In genomic region chr6:89058627-89059026, GRCh38 we compare ENCODE assay signal across 15 cellular contexts.
"Had no signal": no experiment of that assay in that cellular context is flagged by ENCODE, and none has a peak within 500 bp of the region (broad histone marks: within the 10 kb centered on the region; RNA-seq: fewer than 3 reads in every experiment).

No MANE protein-coding gene starts in this region.

- H3K4me1 Mint-ChIP-seq: activated naive CD4-positive, alpha-beta T cell treated with anti-CD3 and anti-CD28 coated beads, Interleukin-2, amount 50 U/mL, for 24 hours; immature natural killer cell; stimulated activated naive B cell treated with anti-CD40 and anti-IgM and Interleukin-4, amounts not matched to agents 10 μg/mL and 1 μg/mL and 100 μg/mL, for 72 hours had no signal

- H3K27ac ChIP-seq: adrenal gland, esophagus muscularis mucosa, gastroesophageal sphincter, heart left ventricle, thyroid gland had no signal

- H3K36me3 ChIP-seq: adrenal gland, esophagus muscularis mucosa, gastroesophageal sphincter, heart left ventricle, thyroid gland had no signal

- H3K4me3 Mint-ChIP-seq: activated naive CD4-positive, alpha-beta T cell treated with anti-CD3 and anti-CD28 coated beads, Interleukin-2, amount 50 U/mL, for 24 hours; immature natural killer cell; naive thymus-derived CD4-positive, alpha-beta T cell; stimulated activated naive B cell treated with anti-CD40 and anti-IgM and Interleukin-4, amounts not matched to agents 10 μg/mL and 1 μg/mL and 100 μg/mL, for 72 hours had no signal

- H3K4me1 ChIP-seq: adrenal gland, esophagus muscularis mucosa, gastroesophageal sphincter, heart left ventricle, thyroid gland had no signal

- H3K27me3 ChIP-seq: adrenal gland, esophagus muscularis mucosa, gastroesophageal sphincter, heart left ventricle, thyroid gland had no signal

- H3K9me3 ChIP-seq: adrenal gland, esophagus muscularis mucosa, gastroesophageal sphincter, heart left ventricle, thyroid gland had no signal

- H3K9me3 Mint-ChIP-seq: immature natural killer cell had no signal

- H3K4me3 ChIP-seq: adrenal gland, esophagus muscularis mucosa, gastroesophageal sphincter, heart left ventricle, thyroid gland had no signal

- H3K27me3 Mint-ChIP-seq: activated naive CD4-positive, alpha-beta T cell treated with anti-CD3 and anti-CD28 coated beads, Interleukin-2, amount 50 U/mL, for 24 hours; stimulated activated naive B cell treated with anti-CD40 and anti-IgM and Interleukin-4, amounts not matched to agents 10 μg/mL and 1 μg/mL and 100 μg/mL, for 72 hours had no signal

- DNase-seq: activated CD4-positive, CD25-positive, alpha-beta regulatory T cell treated with anti-CD3 and anti-CD28 coated beads, Interleukin-2, amount 50 U/mL, for 72 hours; activated gamma-delta T cell; adrenal gland; cerebellar nuclear complex; dermis blood vessel endothelial cell; effector memory CD4-positive, alpha-beta T cell; heart left ventricle; immature natural killer cell; mesenchymal stem cell; naive thymus-derived CD4-positive, alpha-beta T cell; stimulated activated naive B cell treated with anti-CD40 and anti-IgM and Interleukin-4, amounts not matched to agents 10 μg/mL and 1 μg/mL and 100 μg/mL, for 72 hours; thyroid gland had no signal

- H3K27ac Mint-ChIP-seq: activated naive CD4-positive, alpha-beta T cell treated with anti-CD3 and anti-CD28 coated beads, Interleukin-2, amount 50 U/mL, for 24 hours; immature natural killer cell; naive thymus-derived CD4-positive, alpha-beta T cell; stimulated activated naive B cell treated with anti-CD40 and anti-IgM and Interleukin-4, amounts not matched to agents 10 μg/mL and 1 μg/mL and 100 μg/mL, for 72 hours had no signal

- H3K36me3 Mint-ChIP-seq: immature natural killer cell; stimulated activated naive B cell treated with anti-CD40 and anti-IgM and Interleukin-4, amounts not matched to agents 10 μg/mL and 1 μg/mL and 100 μg/mL, for 72 hours had no signal
